ENCODE assay signal across 26 cellular contexts in genomic region chr10:77664018-77664417, GRCh38. TPM values are rescaled to one million over a fixed set of nuclear protein-coding genes. Genes with fewer than 3 reads are reported as not detected.
"Had no signal": no experiment of that assay in that cellular context is flagged by ENCODE, and none has a peak within 500 bp of the region (broad histone marks: within the 10 kb centered on the region; RNA-seq: fewer than 3 reads in every experiment).

No MANE protein-coding gene starts in this region.

- H3K4me3 Mint-ChIP-seq: activated B cell treated with CpG ODN at 0.5 μM for 24 hours; activated CD4-positive, alpha-beta memory T cell treated with anti-CD3 and anti-CD28 coated beads for 36 hours; activated CD4-positive, alpha-beta T cell treated with anti-CD3 and anti-CD28 coated beads, Interleukin-2, amount 10 ng/mL, durations not matched to agents 7 days and 5 days; activated naive CD8-positive, alpha-beta T cell treated with anti-CD3 and anti-CD28 coated beads, Interleukin-2, amount 10 ng/mL, durations not matched to agents 7 days and 5 days; activated T-helper 17 cell treated with anti-CD3 and anti-CD28 coated beads, Interleukin-2, amount 50 U/mL, for 72 hours; T-cell had no signal

- DNase-seq: activated B cell treated with CpG ODN at 0.5 μM for 24 hours; activated CD4-positive, alpha-beta memory T cell treated with anti-CD3 and anti-CD28 coated beads for 36 hours; activated CD4-positive, alpha-beta T cell treated with anti-CD3 and anti-CD28 coated beads, Interleukin-2, amount 10 ng/mL, durations not matched to agents 7 days and 5 days; activated CD8-positive, alpha-beta memory T cell treated with anti-CD3 and anti-CD28 coated beads for 24 hours; activated gamma-delta T cell treated with Interleukin-2 at 50 U/mL for 16 hours; activated naive CD4-positive, alpha-beta T cell treated with anti-CD3 and anti-CD28 coated beads, Interleukin-2, amount 50 U/mL, for 16 hours; activated naive CD8-positive, alpha-beta T cell treated with anti-CD3 and anti-CD28 coated beads, Interleukin-2, amount 10 ng/mL, durations not matched to agents 7 days and 5 days; activated T-cell treated with anti-CD3 and anti-CD28 coated beads, Interleukin-2, amount 50 U/mL, for 48 hours; aorta; body of pancreas; Kasumi-1; NCI-H1436 treated with DMSO at 0.1 percent for 48 hours; NCI-H187; NCI-H2081 treated with DMSO at 0.1 percent for 48 hours; NCI-H226; NCI-H82; OCI-M1; RPMI8226; T-cell; T-helper 2 cell had no signal

- H3K27me3 ChIP-seq: body of pancreas had no signal

- ATAC-seq: activated T-helper 17 cell treated with anti-CD3 and anti-CD28 coated beads, Interleukin-2, amount 50 U/mL, for 72 hours; K562; Panc1; Right ventricle myocardium inferior; T-cell had no signal

- H3K36me3 ChIP-seq: cardiac muscle cell had no signal

- H3K4me3 ChIP-seq: body of pancreas, cardiac muscle cell, K562, SK-N-MC had no signal

- H3K36me3 Mint-ChIP-seq: activated CD4-positive, alpha-beta memory T cell treated with anti-CD3 and anti-CD28 coated beads for 36 hours; activated naive CD8-positive, alpha-beta T cell treated with anti-CD3 and anti-CD28 coated beads, Interleukin-2, amount 10 ng/mL, durations not matched to agents 7 days and 5 days; T-cell had no signal

- H3K27ac Mint-ChIP-seq: activated B cell treated with CpG ODN at 0.5 μM for 24 hours; activated CD4-positive, alpha-beta memory T cell treated with anti-CD3 and anti-CD28 coated beads for 36 hours; activated CD4-positive, alpha-beta T cell treated with anti-CD3 and anti-CD28 coated beads, Interleukin-2, amount 10 ng/mL, durations not matched to agents 7 days and 5 days; activated naive CD8-positive, alpha-beta T cell treated with anti-CD3 and anti-CD28 coated beads, Interleukin-2, amount 10 ng/mL, durations not matched to agents 7 days and 5 days; activated T-helper 17 cell treated with anti-CD3 and anti-CD28 coated beads, Interleukin-2, amount 50 U/mL, for 72 hours; T-cell had no signal

- H3K4me1 Mint-ChIP-seq: activated CD4-positive, alpha-beta T cell treated with anti-CD3 and anti-CD28 coated beads, Interleukin-2, amount 10 ng/mL, durations not matched to agents 7 days and 5 days; activated naive CD8-positive, alpha-beta T cell treated with anti-CD3 and anti-CD28 coated beads, Interleukin-2, amount 10 ng/mL, durations not matched to agents 7 days and 5 days; activated T-helper 17 cell treated with anti-CD3 and anti-CD28 coated beads, Interleukin-2, amount 50 U/mL, for 72 hours; T-cell had no signal

- H3K27ac ChIP-seq: body of pancreas, cardiac muscle cell, SK-N-MC had no signal

- H3K9me3 ChIP-seq: body of pancreas had no signal

RNA-seq across cellular contexts. Expression of gene KCNMA1, which starts 26.4 kb away (rescaled TPM):
- total RNA-seq: activated CD4-positive, alpha-beta memory T cell treated with anti-CD3 and anti-CD28 coated beads for 36 hours; activated CD4-positive, alpha-beta T cell treated with anti-CD3 and anti-CD28 coated beads, Interleukin-2, amount 10 ng/mL, durations not matched to agents 7 days and 5 days had no signal
